In genomic region chr12:38746744-38747143, GRCh38 we compare ENCODE assay signal across 3 cellular contexts.
"Had no signal": no experiment of that assay in that cellular context is flagged by ENCODE, and none has a peak within 500 bp of the region (broad histone marks: within the 10 kb centered on the region; RNA-seq: fewer than 3 reads in every experiment).

No MANE protein-coding gene starts in this region.

- DNase-seq: GDM1, GF-D8 had no signal

- H3K4me3 ChIP-seq: GM12878 had no signal
